10 cellular contexts compared by ENCODE assay signal in the genomic region with DNA sequence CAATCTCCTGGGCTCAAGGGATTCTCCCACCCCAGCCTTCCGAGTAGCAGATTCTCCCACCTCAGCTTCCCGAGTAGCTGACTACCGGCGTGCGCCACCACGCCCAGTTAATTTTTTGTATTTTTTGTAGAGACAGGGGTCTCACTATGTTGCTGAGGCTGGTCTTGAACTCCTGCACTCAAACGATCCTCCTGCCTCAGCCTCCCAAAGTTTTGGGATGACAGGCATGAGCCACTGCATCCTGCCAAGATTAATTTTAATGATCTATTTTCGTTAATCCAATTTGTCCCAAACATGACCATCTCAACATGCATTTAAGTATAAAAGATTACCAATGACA. TPM values are rescaled to one million over a fixed set of nuclear protein-coding genes. Genes with fewer than 3 reads are reported as not detected.
A peak's percentile ranks its signal among the peaks of the same experiment; 100 is the strongest.
DNase-seq lines count a peak whose midpoint lies in the region; ATAC-seq and TF ChIP-seq lines count a peak whose summit lies in the region.
"Had no signal": no experiment of that assay in that cellular context is flagged by ENCODE, and none has a peak within 500 bp of the region (broad histone marks: within the 10 kb centered on the region; RNA-seq: fewer than 3 reads in every experiment).

No MANE protein-coding gene starts in this region.

- DNase-seq in SJCRH30: no peak
- no peak for DNase-seq in esophagus muscularis mucosa (ENCODE audit: extremely low spot score)
- DNase-seq in prostate gland (ENCODE audit: low spot score): no peak
- DNase-seq in NCI-H2171 treated with DMSO at 0.1 percent for 48 hours (lab: John Stamatoyannopoulos, UW): no peak
- DNase-seq in NCI-H510A (lab: John Stamatoyannopoulos, UW): no peak
- no peak for DNase-seq in DMS114 treated with DMSO at 0.1 percent for 48 hours (lab: John Stamatoyannopoulos, UW; ENCODE audit: unreplicated experiment)
- DNase-seq: activated CD4-positive, CD25-positive, alpha-beta regulatory T cell had no signal

- H3K9me2 ChIP-seq in DOHH2 (replicated peaks; ENCODE audit: control insufficient read depth, low read length): no peaks in the 10 kb centered on the region

- no peak for TF ChIP-seq EP300 in esophagus muscularis mucosa (IDR thresholded peaks at IDR 0.05)

- TF ChIP-seq POLR2A in esophagus muscularis mucosa (IDR thresholded peaks at IDR 0.05; ENCODE audit: low read depth): no peak
- no peak for TF ChIP-seq POLR2A in prostate gland (IDR thresholded peaks at IDR 0.05)

- intact Hi-C loops in esophagus muscularis mucosa (cut with DNase I): loop anchor here (2.0 kb wide), 1 partner anchor 53 kb away; a partner anchor contains a TSS
- intact Hi-C loops in prostate gland (cut with DNase I): loop anchor here (5.0 to 10.0 kb wide), 4 partner anchors 54 to 154 kb away; a partner anchor contains a TSS

- peak overlapping the region; percentile 93 for H3K4me3 ChIP-seq in DOHH2 (ENCODE audit: low read length)
- peak overlapping the region; percentile 64 for H3K4me3 ChIP-seq in SJCRH30
- H3K4me3 ChIP-seq in esophagus muscularis mucosa: peak overlapping the region; percentile 76 to 97 (median 94)
- peak overlapping the region; percentile 93 to 95 for H3K4me3 ChIP-seq in prostate gland

- peaks cover 7% of the 10 kb centered on the region for H4K20me1 ChIP-seq in DOHH2 (ENCODE audit: control insufficient read depth, insufficient read depth, low read depth, low read length)

- WGBS in esophagus muscularis mucosa: 61% methylated on average over 8 of the region's 8 CpGs
- 54% methylated on average over 8 of the region's 8 CpGs for WGBS in prostate gland

- H3K79me2 ChIP-seq in DOHH2 (ENCODE audit: control insufficient read depth, low read length): peaks cover 92% of the 10 kb centered on the region

- H3K27me3 ChIP-seq in DOHH2 (ENCODE audit: control insufficient read depth, low read length) (no peaks in the 10 kb centered on the region), SJCRH30 (no peaks in the 10 kb centered on the region), esophagus muscularis mucosa (no peaks in the 10 kb centered on the region), prostate gland (replicated peaks; ENCODE audit: insufficient read depth) (no peaks in the 10 kb centered on the region)

- peaks cover 16% of the 10 kb centered on the region; the same call in 1 of the 2 replicates for H3F3A ChIP-seq in DOHH2 (ENCODE audit: control insufficient read depth, insufficient read depth)

- H3K36me3 ChIP-seq in DOHH2 (ENCODE audit: control insufficient read depth, low read length) (peaks cover 50% of the 10 kb centered on the region), SJCRH30 (peaks cover 13% of the 10 kb centered on the region), esophagus muscularis mucosa (peaks cover 0 to 4% (median 1%) of the 10 kb centered on the region in 4 donors), prostate gland (no peaks in the 10 kb centered on the region)

- H3K27ac ChIP-seq in DOHH2 (ENCODE audit: low read depth, low read length) (peak overlapping the region; percentile 61; the same call in 1 of the 2 replicates), SJCRH30 (peak overlapping the region; percentile 81), esophagus muscularis mucosa (replicated peaks in 1 of 4) (peak overlapping the region; percentile 98 to 99 (median 99)), prostate gland (peak overlapping the region; percentile 98 to 99)

- H3K4me1 ChIP-seq in DOHH2 (ENCODE audit: control insufficient read depth, low read length) (peaks cover 62% of the 10 kb centered on the region), SJCRH30 (peaks cover 25% of the 10 kb centered on the region), esophagus muscularis mucosa (peaks cover 76 to 88% (median 79%) of the 10 kb centered on the region in 4 donors), prostate gland (replicated peaks) (peaks cover 30% of the 10 kb centered on the region)

- H3K9me3 ChIP-seq in DOHH2 (ENCODE audit: control insufficient read depth, insufficient read depth, low read length): no peaks in the 10 kb centered on the region
- H3K9me3 ChIP-seq in SJCRH30 (replicated peaks): no peaks in the 10 kb centered on the region
- H3K9me3 ChIP-seq in esophagus muscularis mucosa: no peaks in the 10 kb centered on the region
- no peaks in the 10 kb centered on the region for H3K9me3 ChIP-seq in prostate gland
- H3K9me3 ChIP-seq: mucosa of descending colon had no signal

- H3K4me2 ChIP-seq in DOHH2 (ENCODE audit: low read length): peak overlapping the region; percentile 97

- no peak for ATAC-seq in GM18868 (IDR thresholded peaks at IDR 0.05; ENCODE audit: unreplicated experiment)

- no peak for TF ChIP-seq CTCF in DOHH2 (IDR thresholded peaks at IDR 0.05; ENCODE audit: low read depth, low read length, poor library complexity, severe bottlenecking)
- TF ChIP-seq CTCF in esophagus muscularis mucosa (IDR thresholded peaks at IDR 0.05): no peak
- TF ChIP-seq CTCF in prostate gland (IDR thresholded peaks at IDR 0.05): no peak

RNA-seq across cellular contexts. Expression of a gene that starts 1.2 kb away (rescaled TPM):
- 31.6 and 32.0 TPM in 2 replicates for total RNA-seq in SJCRH30 (2014; rRNA removed; shearing (Covaris generic))
- total RNA-seq in esophagus muscularis mucosa: 10 to 100 TPM; 51.1 to 61.0 (median 61.0) TPM
- 10 to 100 TPM; 48.9 to 56.4 TPM for total RNA-seq in prostate gland

RNA-seq across cellular contexts. Expression of a gene that starts 53.2 kb away (rescaled TPM):
- total RNA-seq in SJCRH30 (2014; rRNA removed; shearing (Covaris generic)): 18.8 and 19.4 TPM in 2 replicates
- total RNA-seq in esophagus muscularis mucosa (10 to 100 TPM; 32.4 to 47.2 (median 38.2) TPM), prostate gland (10 to 100 TPM; 75.0 to 96.9 TPM)

RNA-seq across cellular contexts. Expression of a gene that starts 55.5 kb away (rescaled TPM):
- total RNA-seq in SJCRH30 (2014; rRNA removed; shearing (Covaris generic)): 297 and 349 TPM in 2 replicates
- total RNA-seq in esophagus muscularis mucosa: 100 to 1,000 TPM in 2 of 4 donors, 10 to 100 TPM in 2; 73.9 to 125 (median 97.1) TPM
- total RNA-seq in prostate gland: 100 to 1,000 TPM; 100 to 132 TPM
